In the genomic region with DNA sequence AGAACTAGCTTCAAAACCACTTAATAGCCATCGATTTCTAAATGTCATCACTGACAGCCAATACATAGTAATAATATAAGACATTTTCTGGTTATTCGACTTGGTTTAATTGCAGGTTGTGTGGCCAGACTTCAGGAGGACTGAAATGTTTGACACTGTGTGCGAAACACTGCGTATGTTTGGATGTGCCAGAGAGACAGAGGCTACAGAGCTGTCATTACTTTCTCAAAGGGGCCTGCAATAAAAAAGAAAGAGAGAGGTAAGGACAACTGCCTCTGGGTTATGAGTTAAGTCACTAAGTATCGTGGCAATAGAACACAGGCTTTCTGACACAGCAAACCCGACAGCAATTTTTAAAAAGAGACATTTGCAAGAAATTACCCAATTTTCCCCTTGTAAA, we compare ENCODE assay signal across 17 cellular contexts. TPM values are rescaled to one million over a fixed set of nuclear protein-coding genes. Genes with fewer than 3 reads are reported as not detected.
DNase-seq lines count a peak whose midpoint lies in the region; ATAC-seq and TF ChIP-seq lines count a peak whose summit lies in the region.
"Had no signal": no experiment of that assay in that cellular context is flagged by ENCODE, and none has a peak within 500 bp of the region (broad histone marks: within the 10 kb centered on the region; RNA-seq: fewer than 3 reads in every experiment).

No MANE protein-coding gene starts in this region.

- TF ChIP-seq CTCF in Loucy (conservative IDR thresholded peaks at IDR 0.05; ENCODE audit: low read length) (no peak), neural crest cell (conservative IDR thresholded peaks at IDR 0.05) (no peak)

- no peaks in the 10 kb centered on the region for H3K4me1 ChIP-seq in Loucy (ENCODE audit: insufficient read depth, low read length, poor library complexity, severe bottlenecking)
- H3K4me1 ChIP-seq in subcutaneous abdominal adipose tissue (ENCODE audit: control insufficient read depth in 5 of 5, insufficient read depth in 5 of 5, low read length in 5 of 5): peaks cover 0 to 6% (median 0%) of the 10 kb centered on the region in 5 donors

- H3K27ac Mint-ChIP-seq in neural crest cell (ENCODE audit: unreplicated experiment): peak overlapping the region; percentile 70
- H3K27ac Mint-ChIP-seq: activated naive CD4-positive, alpha-beta T cell treated with anti-CD3 and anti-CD28 coated beads, Interleukin-2, amount 50 U/mL, for 24 hours; endodermal cell had no signal

- H3K36me3 Mint-ChIP-seq in neural crest cell (ENCODE audit: low read depth): peaks cover 3% of the 10 kb centered on the region
- H3K36me3 Mint-ChIP-seq: activated naive CD4-positive, alpha-beta T cell treated with anti-CD3 and anti-CD28 coated beads, Interleukin-2, amount 50 U/mL, for 24 hours had no signal

- H3K9me2 ChIP-seq in Loucy (replicated peaks; ENCODE audit: low read depth, low read length): no peaks in the 10 kb centered on the region

- no peaks in the 10 kb centered on the region for H3K27me3 Mint-ChIP-seq in neural crest cell (ENCODE audit: low read depth)
- H3K27me3 Mint-ChIP-seq: activated naive CD4-positive, alpha-beta T cell treated with anti-CD3 and anti-CD28 coated beads, Interleukin-2, amount 50 U/mL, for 24 hours had no signal

- no peaks in the 10 kb centered on the region for H3F3A ChIP-seq in Loucy (ENCODE audit: low read depth)

- H3K4me2 ChIP-seq in Loucy (ENCODE audit: low read depth, low read length, poor library complexity, severe bottlenecking): peak overlapping the region; percentile 40

- H3K9ac ChIP-seq in Loucy (ENCODE audit: low read depth, low read length, poor library complexity, severe bottlenecking): no peak overlapping the region
- no peak overlapping the region for H3K9ac ChIP-seq in subcutaneous abdominal adipose tissue (ENCODE audit: low read length in 5 of 5)

- H3K9me3 ChIP-seq in Loucy (ENCODE audit: insufficient read depth, low read depth, low read length): no peaks in the 10 kb centered on the region
- H3K9me3 ChIP-seq in subcutaneous abdominal adipose tissue (ENCODE audit: control insufficient read depth in 5 of 5, low read length in 5 of 5): no peaks in the 10 kb centered on the region
- H3K9me3 ChIP-seq: suprapubic skin had no signal

- peak overlapping the region; percentile 73 for H3K4me3 Mint-ChIP-seq in neural crest cell
- H3K4me3 Mint-ChIP-seq: activated naive CD4-positive, alpha-beta T cell treated with anti-CD3 and anti-CD28 coated beads, Interleukin-2, amount 50 U/mL, for 24 hours; endodermal cell had no signal

- H4K20me1 ChIP-seq in Loucy (ENCODE audit: insufficient read depth, low read length, poor library complexity, severe bottlenecking): no peaks in the 10 kb centered on the region

- H3K9me3 Mint-ChIP-seq in neural crest cell: no peaks in the 10 kb centered on the region
- H3K9me3 Mint-ChIP-seq: activated naive CD4-positive, alpha-beta T cell treated with anti-CD3 and anti-CD28 coated beads, Interleukin-2, amount 50 U/mL, for 24 hours; endodermal cell had no signal

- peak overlapping the region; percentile 18 for H3K27ac ChIP-seq in subcutaneous abdominal adipose tissue (ENCODE audit: low read depth, low read length)
- H3K27ac ChIP-seq: suprapubic skin had no signal

- H3K79me2 ChIP-seq in Loucy (ENCODE audit: insufficient read depth, low read length): no peaks in the 10 kb centered on the region

- H3K4me1 Mint-ChIP-seq in neural crest cell: peaks cover 54% of the 10 kb centered on the region
- H3K4me1 Mint-ChIP-seq: activated naive CD4-positive, alpha-beta T cell treated with anti-CD3 and anti-CD28 coated beads, Interleukin-2, amount 50 U/mL, for 24 hours; endodermal cell had no signal

- intact Hi-C loops in Right ventricle myocardium superior (cut with DNase I): no loop called here

- H3K27me3 ChIP-seq in Loucy (ENCODE audit: insufficient read depth, low read length, poor library complexity, severe bottlenecking) (no peaks in the 10 kb centered on the region), subcutaneous abdominal adipose tissue (ENCODE audit: control insufficient read depth in 5 of 5, insufficient read depth in 4 of 5, low read length in 5 of 5) (no peaks in the 10 kb centered on the region)
- H3K27me3 ChIP-seq: suprapubic skin had no signal

- H3K36me3 ChIP-seq in Loucy (ENCODE audit: insufficient read depth, low read length) (no peaks in the 10 kb centered on the region), subcutaneous abdominal adipose tissue (ENCODE audit: control insufficient read depth in 5 of 5, insufficient read depth in 5 of 5, low read length in 5 of 5) (no peaks in the 10 kb centered on the region)
- H3K36me3 ChIP-seq: suprapubic skin had no signal

- ATAC-seq in Right ventricle myocardium superior (ENCODE audit: poor library complexity) (peak; percentile 62), GM21576 (IDR thresholded peaks at IDR 0.05; ENCODE audit: unreplicated experiment) (no peak), HG02759 (IDR thresholded peaks at IDR 0.05; ENCODE audit: unreplicated experiment) (no peak)

- DNase-seq in Right ventricle myocardium superior (no peak), neural crest cell (ENCODE audit: low read depth, low spot score) (no peak), iPS-NIHi11 (ENCODE audit: low spot score) (no peak)
- DNase-seq: cortex of kidney had no signal

- peak overlapping the region; percentile 91 for H2AFZ ChIP-seq in Loucy (ENCODE audit: low read length)

- H3K4me3 ChIP-seq in Loucy (ENCODE audit: low read length, poor library complexity, severe bottlenecking): no peak overlapping the region
- H3K4me3 ChIP-seq in subcutaneous abdominal adipose tissue (ENCODE audit: low read depth in 1 of 5, low read length in 5 of 5): no peak overlapping the region
- H3K4me3 ChIP-seq: GM12878, K562, suprapubic skin had no signal

RNA-seq across cellular contexts. Expression of a gene that starts 0.9 kb away (rescaled TPM):
- total RNA-seq in Right ventricle myocardium superior (148 TPM), neural crest cell (3.8 and 4.2 TPM in 2 replicates)
- total RNA-seq: Daoy, endodermal cell, H1, K562, mammary epithelial cell, omental fat pad had no signal

RNA-seq across cellular contexts. Expression of a gene that starts 36.8 kb away (rescaled TPM):
- 184 TPM for total RNA-seq in Right ventricle myocardium superior
- total RNA-seq in neural crest cell: 59.2 and 59.9 TPM in 2 replicates

RNA-seq across cellular contexts. Expression of a gene that starts 41.3 kb away (rescaled TPM):
- total RNA-seq in Right ventricle myocardium superior (84.4 TPM), neural crest cell (75.6 and 78.8 TPM in 2 replicates)

Comparison
In these comparisons a context has a peak if more than half of its experiments do, and no peak if none do; other contexts are left out.
1. RNA of a gene that starts 0.9 kb away (total RNA-seq): 148 TPM in Right ventricle myocardium superior (single experiment); 3.8 to 4.2 TPM in neural crest cell; every median in the first group is over 10 times any median in the second.